In genomic region chr9:91162784-91163440, GRCh38 we compare ENCODE assay signal across 1 cellular context.
TF ChIP-seq lines count a peak whose summit lies in the region.

No MANE protein-coding gene starts in this region.

TF ChIP-seq in K562, 482 proteins besides CTCF, POLR2A, EP300 and RAD21 (continued from another document):
- TF ChIP-seq MGA (IDR thresholded peaks at IDR 0.05) (peak; percentile 89), ZNF263 (CRISPR knock-in tag; IDR thresholded peaks at IDR 0.05; ENCODE audit: borderline replicate concordance) (peak; percentile 94), L3MBTL2 (IDR thresholded peaks at IDR 0.05) (peak; percentile 81), ETV1 (tag; conservative IDR thresholded peaks at IDR 0.05; ENCODE audit: low read depth) (peak; percentile 56), E2F6 (IDR thresholded peaks at IDR 0.05; ENCODE audit: borderline replicate concordance in 1 of 2, extremely low read depth in 1 of 2, insufficient read depth in 1 of 2, insufficient read length in 1 of 2, low read depth in 1 of 2, low read length in 1 of 2, poor library complexity in 1 of 2, severe bottlenecking in 1 of 2) (peak in 1 of 2 experiments; percentile 59), MEIS2 (IDR thresholded peaks at IDR 0.05; ENCODE audit: partially characterized antibody) (peak; percentile 57), STAG1 (CRISPR knock-in tag; IDR thresholded peaks at IDR 0.05; ENCODE audit: borderline replicate concordance) (no peak), ZNF175 (CRISPR knock-in tag; IDR thresholded peaks at IDR 0.05; ENCODE audit: low read depth) (peak; percentile 68; the same call in 1 of the 2 replicates), PHF20 (IDR thresholded peaks at IDR 0.05; ENCODE audit: partially characterized antibody) (peak; percentile 36), ZNF584 (CRISPR knock-in tag; IDR thresholded peaks at IDR 0.05; ENCODE audit: low read depth) (0 out of 2 replicates have a peak, but pooled peaks have one; percentile 36), NRF1 (conservative IDR thresholded peaks at IDR 0.05 in 1 of 2, IDR thresholded peaks at IDR 0.05 in 1 of 2) (peak; percentile 68 to 72), ZNF639 (CRISPR knock-in tag; conservative IDR thresholded peaks at IDR 0.05 in 1 of 2, IDR thresholded peaks at IDR 0.05 in 1 of 2) (no peak), RBFOX2 (IDR thresholded peaks at IDR 0.05; ENCODE audit: low read depth, low read length) (0 out of 2 replicates have a peak, but pooled peaks have one; percentile 26), ZNF592 (IDR thresholded peaks at IDR 0.05) (peak; percentile 78), ERF (CRISPR knock-in tag; IDR thresholded peaks at IDR 0.05) (0 out of 2 replicates have a peak, but pooled peaks have one; percentile 51)
TF ChIP-seq in K562: peak in this region for 22.
